In genomic region chr5:31987985-31988710, GRCh38 we compare ENCODE assay signal across 13 cellular contexts.
DNase-seq lines count a peak whose midpoint lies in the region; ATAC-seq and TF ChIP-seq lines count a peak whose summit lies in the region.
"Had no signal": no experiment of that assay in that cellular context is flagged by ENCODE, and none has a peak within 500 bp of the region (broad histone marks: within the 10 kb centered on the region; RNA-seq: fewer than 3 reads in every experiment).

No MANE protein-coding gene starts in this region.

- in situ Hi-C loops in mammary epithelial cell (cut with MboI; ENCODE audit: low sequenced_read_pairs in 2 of 2), result no loop called here

- H3K36me3 ChIP-seq in mammary epithelial cell (ENCODE audit: insufficient read depth, low read length) (no peaks in the 10 kb centered on the region), lower lobe of right lung (no peaks in the 10 kb centered on the region)

- no peak overlapping the region for H3K9ac ChIP-seq in mammary epithelial cell (ENCODE audit: insufficient read depth, low read length)

- H3K27ac ChIP-seq in mammary epithelial cell (ENCODE audit: insufficient read depth, low read depth, low read length), result no peak overlapping the region
- no peak overlapping the region for H3K27ac ChIP-seq in lower lobe of right lung
- no peak overlapping the region for H3K27ac ChIP-seq in caudate nucleus (ENCODE audit: low read depth, low read length)

- no peaks in the 10 kb centered on the region for H4K20me1 ChIP-seq in mammary epithelial cell (ENCODE audit: insufficient read depth, low read length)

- intact Hi-C loops in mammary epithelial cell (cut with micrococcal nuclease), result loop anchor here (10.0 kb wide), 1 partner anchor 57 kb away; no protein-coding TSS in a partner anchor
- intact Hi-C loops in lower lobe of right lung (cut with DNase I), result no loop called here

- no peak for TF ChIP-seq EP300 in Ishikawa (IDR thresholded peaks at IDR 0.05; ENCODE audit: borderline replicate concordance)

- H3K4me2 ChIP-seq in mammary epithelial cell (ENCODE audit: insufficient read depth, low read depth, low read length), result peak overlapping the region; percentile 28

- H3K4me3 ChIP-seq in mammary epithelial cell (replicated peaks in 1 of 3; ENCODE audit: insufficient read depth in 1 of 3, low read depth in 2 of 3, low read length in 3 of 3) (no peak overlapping the region), lower lobe of right lung (no peak overlapping the region)
- H3K4me3 ChIP-seq: GM12878 had no signal

- no TSS peak for BruUV-seq in mammary epithelial cell (replicated peaks; lab: Mats Ljungman, UMichigan)

- DNase-seq in AG08396 (ENCODE audit: low spot score), result peak; percentile 71
- DNase-seq in mammary epithelial cell, result peak; percentile 93
- no peak for DNase-seq in lower lobe of right lung
- DNase-seq in UCSD-AML1 (lab: John Stamatoyannopoulos, UW; ENCODE audit: unreplicated experiment), result no peak
- DNase-seq in caudate nucleus (lab: John Stamatoyannopoulos, UW), result no peak
- DNase-seq in stimulated activated CD4-positive, alpha-beta T cell treated with anti-CD3 and anti-CD28 coated beads, Interleukin-4, amount 100 ng/mL, for 4 hours, result no peak
- DNase-seq: CD4-positive, alpha-beta T cell; immature natural killer cell; NCI-H1092 treated with DMSO at 0.1 percent for 48 hours; occipital lobe had no signal

- TF ChIP-seq CTCF in mammary epithelial cell (conservative IDR thresholded peaks at IDR 0.05 in 1 of 2, IDR thresholded peaks at IDR 0.05 in 1 of 2; ENCODE audit: extremely low read depth in 1 of 2, insufficient read depth in 1 of 2, low read depth in 1 of 2, low read length in 2 of 2), result peak; percentile 10 to 14
- TF ChIP-seq CTCF in lower lobe of right lung (IDR thresholded peaks at IDR 0.05), result no peak

- no peaks in the 10 kb centered on the region for H3K27me3 ChIP-seq in mammary epithelial cell (ENCODE audit: insufficient read depth, low read length)
- H3K27me3 ChIP-seq in lower lobe of right lung (ENCODE audit: low read depth), result no peaks in the 10 kb centered on the region

- ATAC-seq in lower lobe of right lung (peak; percentile 23 to 77), HG03196 (IDR thresholded peaks at IDR 0.05; ENCODE audit: unreplicated experiment) (no peak)
- ATAC-seq: GM12878 had no signal

- no peaks in the 10 kb centered on the region for H3K79me2 ChIP-seq in mammary epithelial cell (ENCODE audit: insufficient read depth, low read length)

- H3K9me3 ChIP-seq in mammary epithelial cell (replicated peaks; ENCODE audit: insufficient read depth, low read length), result no peaks in the 10 kb centered on the region
- H3K9me3 ChIP-seq in lower lobe of right lung, result no peaks in the 10 kb centered on the region

- WGBS in mammary epithelial cell (ENCODE audit: low coverage, missing lambda C conversion rate), result 59% methylated on average over 7 of the region's 7 CpGs

- dilution Hi-C loops in mammary epithelial cell (cut with HindIII; ENCODE audit: low sequenced_read_pairs), result no loop called here

- peaks cover 34% of the 10 kb centered on the region for H3K4me1 ChIP-seq in mammary epithelial cell (ENCODE audit: insufficient read depth, low read length)
- H3K4me1 ChIP-seq in lower lobe of right lung, result peaks cover 9% of the 10 kb centered on the region

- H2AFZ ChIP-seq in mammary epithelial cell (ENCODE audit: low read depth, low read length), result no peak overlapping the region

- TF ChIP-seq RAD21 in Ishikawa (IDR thresholded peaks at IDR 0.05; ENCODE audit: low read depth), result no peak

- CTCF ChIA-PET in mammary epithelial cell (lab: Charles Lee; ENCODE audit: low non-redundant PET), result interaction anchor here (0.6 kb wide), 1 partner anchor 350 kb away, joined by 7 read pairs; no protein-coding TSS in a partner anchor

TF ChIP-seq in Ishikawa, 13 proteins besides CTCF, POLR2A, EP300 and RAD21:
- no peak for TF ChIP-seq REST (IDR thresholded peaks at IDR 0.05; ENCODE audit: low read depth)
- TF ChIP-seq NFIC (IDR thresholded peaks at IDR 0.05), result peak; percentile 57; the same call in 1 of the 2 replicates
- no peak for TF ChIP-seq FOXM1 (IDR thresholded peaks at IDR 0.05; ENCODE audit: borderline replicate concordance, low read depth)
- no peak for TF ChIP-seq USF1 (IDR thresholded peaks at IDR 0.05)
- peak; percentile 90 for TF ChIP-seq TEAD4 (IDR thresholded peaks at IDR 0.05)

Comparison
In these comparisons a context has a peak if more than half of its experiments do, and no peak if none do; other contexts are left out.
1. DNase-seq: peak in AG08396 (single experiment) and mammary epithelial cell (single experiment); none in lower lobe of right lung (single experiment), UCSD-AML1 (single experiment), caudate nucleus (0 of 61) and stimulated activated CD4-positive, alpha-beta T cell treated with anti-CD3 and anti-CD28 coated beads, Interleukin-4, amount 100 ng/mL, for 4 hours (0 of 2).